In the genomic region with DNA sequence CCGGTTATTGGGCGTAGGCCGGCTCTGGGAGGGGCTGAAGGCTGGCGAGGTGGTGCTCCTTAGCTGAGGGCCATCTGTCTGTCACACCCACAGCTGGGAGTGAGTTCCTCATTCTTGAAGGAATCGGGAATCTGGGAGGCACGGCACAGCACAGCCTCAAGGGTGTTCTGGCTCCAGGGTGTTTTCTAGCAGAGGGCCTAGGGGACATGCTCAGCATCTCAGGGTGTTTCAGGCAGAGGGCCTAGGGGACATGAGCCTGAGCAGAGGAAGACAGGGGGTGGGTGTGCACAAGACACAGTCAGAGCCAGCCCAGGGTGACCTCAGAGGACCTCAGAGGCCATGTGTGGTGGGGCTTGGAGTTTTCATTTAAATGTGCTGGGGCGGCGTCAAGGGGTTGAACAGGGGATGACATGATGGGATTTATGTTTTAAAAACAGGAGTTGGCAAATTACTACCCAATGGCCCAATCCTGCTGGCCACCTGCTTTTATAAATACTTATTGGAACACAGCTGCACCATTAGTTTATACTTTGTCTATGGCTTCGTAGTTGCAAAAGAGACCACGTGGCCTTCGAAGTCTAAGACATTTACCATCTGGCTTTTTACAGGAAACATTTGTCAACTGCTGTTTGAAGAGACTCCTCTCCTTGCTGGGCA, we compare ENCODE assay signal across 11 cellular contexts.
A peak's percentile ranks its signal among the peaks of the same experiment; 100 is the strongest.
DNase-seq lines count a peak whose midpoint lies in the region; ATAC-seq, FAIRE-seq and TF ChIP-seq lines count a peak whose summit lies in the region.
"Had no signal": no experiment of that assay in that cellular context is flagged by ENCODE, and none has a peak within 500 bp of the region (broad histone marks: within the 10 kb centered on the region; RNA-seq: fewer than 3 reads in every experiment).

No MANE protein-coding gene starts in this region.

- POLR2A ChIA-PET in HepG2 (lab: Yijun Ruan, JAX), result no interaction called here

- no peaks in the 10 kb centered on the region for H4K20me1 ChIP-seq in HepG2 (ENCODE audit: insufficient read depth, low read length)

- H3K4me1 ChIP-seq in liver (ENCODE audit: control insufficient read depth in 4 of 4, insufficient read depth in 4 of 4, low read length in 3 of 4) (peaks cover 0 to 18% (median 5%) of the 10 kb centered on the region in 4 donors), HepG2 (ENCODE audit: insufficient read depth, low read length) (peaks cover 7% of the 10 kb centered on the region; the same call in 1 of the 2 replicates), mesodermal cell (ENCODE audit: control insufficient read depth, insufficient read depth, low read length, poor library complexity, severe bottlenecking) (peaks cover 28% of the 10 kb centered on the region), aorta (ENCODE audit: control insufficient read depth in 1 of 2, insufficient read depth in 2 of 2, low read length in 2 of 2) (no peaks in the 10 kb centered on the region)

- H3K9me3 ChIP-seq in liver (ENCODE audit: control insufficient read depth in 4 of 4, low read length in 3 of 4), result no peaks in the 10 kb centered on the region
- no peaks in the 10 kb centered on the region for H3K9me3 ChIP-seq in HepG2 (ENCODE audit: low read length)
- no peaks in the 10 kb centered on the region for H3K9me3 ChIP-seq in mesodermal cell (ENCODE audit: control insufficient read depth, low read length)
- no peaks in the 10 kb centered on the region for H3K9me3 ChIP-seq in aorta (ENCODE audit: control insufficient read depth, low read length)

- FAIRE-seq in HepG2 (lab: Jason Lieb, UNC), result no peak
- FAIRE-seq: endometrium had no signal

- no peak overlapping the region for H3K9ac ChIP-seq in liver (ENCODE audit: low read depth in 1 of 2, low read length in 2 of 2)
- H3K9ac ChIP-seq in HepG2 (ENCODE audit: insufficient read depth, low read depth, low read length), result no peak overlapping the region
- H3K9ac ChIP-seq: parathyroid adenoma had no signal

- H3K4me3 Mint-ChIP-seq in chondrocyte (ENCODE audit: unreplicated experiment), result no peak overlapping the region

- peak overlapping the region; percentile 2 to 61 for H3K27ac ChIP-seq in liver (ENCODE audit: low read depth in 1 of 2, low read length in 2 of 2)
- H3K27ac ChIP-seq in HepG2 (ENCODE audit: extremely low read length, insufficient read depth, low read length), result no peak overlapping the region
- H3K27ac ChIP-seq in mesodermal cell (ENCODE audit: low read depth, low read length, severe bottlenecking), result peak overlapping the region; percentile 92
- H3K27ac ChIP-seq in aorta (ENCODE audit: low read depth in 1 of 2, low read length in 2 of 2), result peak overlapping the region; percentile 19 to 29
- H3K27ac ChIP-seq: parathyroid adenoma had no signal

- ATAC-seq in HepG2, result no peak
- no peak for ATAC-seq in aorta (ENCODE audit: low FRiP score)
- ATAC-seq in GM19023 (IDR thresholded peaks at IDR 0.05; ENCODE audit: unreplicated experiment), result no peak
- no peak for ATAC-seq in HG03135 (IDR thresholded peaks at IDR 0.05; ENCODE audit: unreplicated experiment)
- no peak for ATAC-seq in omental fat pad (ENCODE audit: low FRiP score)

- no peaks in the 10 kb centered on the region for H3K27me3 Mint-ChIP-seq in chondrocyte (ENCODE audit: low read depth)

- no peak overlapping the region for H2AFZ ChIP-seq in HepG2 (ENCODE audit: low read length)
- H2AFZ ChIP-seq: parathyroid adenoma had no signal

- TF ChIP-seq RAD21 in liver (IDR thresholded peaks at IDR 0.05) (no peak), HepG2 (CRISPR knock-in tag; IDR thresholded peaks at IDR 0.05) (no peak)

- TF ChIP-seq EP300 in HepG2 (IDR thresholded peaks at IDR 0.05; ENCODE audit: low read depth in 2 of 2, low read length in 2 of 2) (no peak), HepG2 (CRISPR knock-in tag; IDR thresholded peaks at IDR 0.05; ENCODE audit: borderline replicate concordance) (no peak)

- BruUV-seq in HepG2 (replicated peaks; lab: Mats Ljungman, UMichigan), result no TSS peak

- peak overlapping the region; percentile 94 for H3K27ac Mint-ChIP-seq in chondrocyte (ENCODE audit: unreplicated experiment)

- no peak overlapping the region for H3K4me3 ChIP-seq in liver (ENCODE audit: low read depth in 1 of 3, low read length in 3 of 3)
- H3K4me3 ChIP-seq in HepG2 (replicated peaks in 1 of 3; ENCODE audit: insufficient read depth in 1 of 3, low read depth in 2 of 3, low read length in 3 of 3), result no peak overlapping the region
- H3K4me3 ChIP-seq in mesodermal cell (ENCODE audit: extremely low read depth, insufficient read depth, low read length, poor library complexity, severe bottlenecking), result no peak overlapping the region
- no peak overlapping the region for H3K4me3 ChIP-seq in aorta (ENCODE audit: low read length in 2 of 2)

- H3K4me2 ChIP-seq in HepG2 (ENCODE audit: low read depth, low read length), result no peak overlapping the region

- no peaks in the 10 kb centered on the region for H3K27me3 ChIP-seq in liver (ENCODE audit: control insufficient read depth in 4 of 4, insufficient read depth in 4 of 4, low read length in 3 of 4)
- peaks cover 0 to 13% of the 10 kb centered on the region in 2 experiments; a peak in 3 of 5 replicates for H3K27me3 ChIP-seq in HepG2 (ENCODE audit: control insufficient read depth in 1 of 2, insufficient read depth in 2 of 2, low read length in 2 of 2)
- no peaks in the 10 kb centered on the region for H3K27me3 ChIP-seq in aorta (ENCODE audit: control insufficient read depth in 1 of 2, insufficient read depth in 2 of 2, low read length in 1 of 2)

- H3K36me3 Mint-ChIP-seq in chondrocyte (ENCODE audit: low read depth), result no peaks in the 10 kb centered on the region

- CTCF ChIA-PET in HepG2 (lab: Yijun Ruan, JAX; ENCODE audit: low intra/inter-chr PET ratio, low total read pairs), result interaction anchor here (1.5 kb wide), 1 partner anchor 129 kb away, joined by 3 read pairs; no protein-coding TSS in a partner anchor

- TF ChIP-seq CTCF in liver (IDR thresholded peaks at IDR 0.05; ENCODE audit: low read depth, low read length, missing input control), result no peak
- no peak for TF ChIP-seq CTCF in HepG2 (CRISPR knock-in tag; IDR thresholded peaks at IDR 0.05)
- no peak for TF ChIP-seq CTCF in chondrocyte (IDR thresholded peaks at IDR 0.05)
- TF ChIP-seq CTCF in omental fat pad (IDR thresholded peaks at IDR 0.05), result no peak

- H3K9me3 Mint-ChIP-seq in chondrocyte (ENCODE audit: low read depth), result peaks cover 7% of the 10 kb centered on the region

- in situ Hi-C loops in HepG2 (cut with HindIII; ENCODE audit: extremely low pct_ligation_motif_present, low pct_unique_long_range_greater_than_20kb), result loop anchor here (5.0 to 10.0 kb wide), 2 partner anchors 128 to 190 kb away; no protein-coding TSS in a partner anchor

- no peaks in the 10 kb centered on the region for H3K79me2 ChIP-seq in HepG2 (ENCODE audit: insufficient read depth, low read length)

- intact Hi-C loops in HepG2 (cut with micrococcal nuclease; ENCODE audit: unreplicated experiment) (no loop called here), aorta (cut with DNase I) (loop anchor here (5.0 to 10.0 kb wide), 8 partner anchors 123 to 510 kb away; a partner anchor contains a TSS)

- DNase-seq in HepG2 (ENCODE audit: low spot score) (no peak), chondrocyte (ENCODE audit: low spot score) (peak; percentile 74), aorta (peak in 1 of 2 donors; percentile 81), omental fat pad (ENCODE audit: low spot score) (no peak)
- DNase-seq: NCI-H82 had no signal

- peaks cover 0 to 3% (median 0%) of the 10 kb centered on the region in 4 donors for H3K36me3 ChIP-seq in liver (ENCODE audit: control insufficient read depth in 4 of 4, insufficient read depth in 3 of 4, low read depth in 1 of 4, low read length in 3 of 4)
- H3K36me3 ChIP-seq in HepG2 (replicated peaks in 1 of 2; ENCODE audit: control insufficient read depth in 1 of 2, insufficient read depth in 2 of 2, low read length in 2 of 2), result no peaks in the 10 kb centered on the region
- H3K36me3 ChIP-seq in mesodermal cell (ENCODE audit: control insufficient read depth, insufficient read depth, low read length), result no peaks in the 10 kb centered on the region
- no peaks in the 10 kb centered on the region for H3K36me3 ChIP-seq in aorta (ENCODE audit: control insufficient read depth in 1 of 2, insufficient read depth in 2 of 2, low read length in 1 of 2)

- peaks cover 68% of the 10 kb centered on the region for H3K4me1 Mint-ChIP-seq in chondrocyte (ENCODE audit: low read depth)

- WGBS in liver, result 82% methylated on average over 11 of the region's 11 CpGs
- WGBS in HepG2 (ENCODE audit: low lambda C conversion rate), result 91% methylated on average over 9 of the region's 11 CpGs
- 82 to 86% methylated on average over 9 to 11 of the region's 11 CpGs for WGBS in mesodermal cell (ENCODE audit: insufficient coverage in 2 of 2), 2 experiments
- WGBS in aorta, 2 donors, result 44 to 51% methylated on average over 11 of the region's 11 CpGs

- TF ChIP-seq POLR2A in HepG2 (IDR thresholded peaks at IDR 0.05; ENCODE audit: insufficient read depth in 1 of 2, low read depth in 2 of 2, low read length in 2 of 2), result no peak

TF ChIP-seq in liver, 16 proteins besides CTCF, POLR2A, EP300 and RAD21:
- TF ChIP-seq NR2F2 (IDR thresholded peaks at IDR 0.05), result peak; percentile 47
- TF ChIP-seq, protein P1, sequence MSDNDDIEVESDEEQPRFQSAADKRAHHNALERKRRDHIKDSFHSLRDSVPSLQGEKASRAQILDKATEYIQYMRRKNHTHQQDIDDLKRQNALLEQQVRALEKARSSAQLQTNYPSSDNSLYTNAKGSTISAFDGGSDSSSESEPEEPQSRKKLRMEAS (IDR thresholded peaks at IDR 0.05), result no peak

TF ChIP-seq in HepG2, 621 proteins besides CTCF, POLR2A, EP300 and RAD21 (continues in another document):
- TF ChIP-seq NPAS2 (CRISPR knock-in tag; IDR thresholded peaks at IDR 0.05; ENCODE audit: borderline replicate concordance) (no peak), KAT7 (CRISPR knock-in tag; IDR thresholded peaks at IDR 0.05; ENCODE audit: borderline replicate concordance) (no peak), ZNF747 (CRISPR knock-in tag; IDR thresholded peaks at IDR 0.05; ENCODE audit: borderline replicate concordance) (no peak), BRD4 (CRISPR knock-in tag; IDR thresholded peaks at IDR 0.05) (no peak), ZNF616 (CRISPR knock-in tag; IDR thresholded peaks at IDR 0.05; ENCODE audit: low read depth) (no peak), MBNL3 (CRISPR knock-in tag; conservative IDR thresholded peaks at IDR 0.05) (no peak)
- TF ChIP-seq, protein P2, sequence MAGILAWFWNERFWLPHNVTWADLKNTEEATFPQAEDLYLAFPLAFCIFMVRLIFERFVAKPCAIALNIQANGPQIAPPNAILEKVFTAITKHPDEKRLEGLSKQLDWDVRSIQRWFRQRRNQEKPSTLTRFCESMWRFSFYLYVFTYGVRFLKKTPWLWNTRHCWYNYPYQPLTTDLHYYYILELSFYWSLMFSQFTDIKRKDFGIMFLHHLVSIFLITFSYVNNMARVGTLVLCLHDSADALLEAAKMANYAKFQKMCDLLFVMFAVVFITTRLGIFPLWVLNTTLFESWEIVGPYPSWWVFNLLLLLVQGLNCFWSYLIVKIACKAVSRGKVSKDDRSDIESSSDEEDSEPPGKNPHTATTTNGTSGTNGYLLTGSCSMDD (CRISPR knock-in tag; IDR thresholded peaks at IDR 0.05), result no peak
